Comparison of ENCODE assay signal across 16 cellular contexts in genomic region chr13:89029062-89029461, GRCh38.
DNase-seq lines count a peak whose midpoint lies in the region; ATAC-seq, FAIRE-seq and TF ChIP-seq lines count a peak whose summit lies in the region.
"Had no signal": no experiment of that assay in that cellular context is flagged by ENCODE, and none has a peak within 500 bp of the region (broad histone marks: within the 10 kb centered on the region; RNA-seq: fewer than 3 reads in every experiment).

No MANE protein-coding gene starts in this region.

- POLR2A ChIA-PET in activated CD4-positive, alpha-beta T cell treated with anti-CD3 and anti-CD28 coated beads for 36 hours (lab: Charles Lee) = no interaction called here
- POLR2A ChIA-PET in GM12878 (lab: Charles Lee) = no interaction called here

- no peak overlapping the region for H3K4me3 ChIP-seq in GM12878
- no peak overlapping the region for H3K4me3 ChIP-seq in prostate gland
- H3K4me3 ChIP-seq: BLaER1 treated with 17β-estradiol and CSF1 and Interleukin-3, amounts not matched to agents 10 nM and 100 nM had no signal

- H3K36me3 ChIP-seq in GM12878 (ENCODE audit: control insufficient read depth in 2 of 2, insufficient read depth in 2 of 2, low read length in 1 of 2) = no peaks in the 10 kb centered on the region
- H3K36me3 ChIP-seq in prostate gland = no peaks in the 10 kb centered on the region

- peaks cover 2% of the 10 kb centered on the region for H3K36me3 Mint-ChIP-seq in activated CD4-positive, alpha-beta T cell treated with anti-CD3 and anti-CD28 coated beads for 36 hours (ENCODE audit: low read depth)
- H3K36me3 Mint-ChIP-seq in stimulated activated naive CD8-positive, alpha-beta T cell treated with anti-CD3 and anti-CD28 coated beads, Interleukin-15, Interleukin-2, amounts not matched to agents 100 ng/mL and 50 ng/mL, for 24 hours (ENCODE audit: low read depth) = no peaks in the 10 kb centered on the region

- 36% methylated on average over 2 of the region's 2 CpGs for WGBS in GM12878 (ENCODE audit: insufficient coverage, insufficient replicate concordance, low lambda C conversion rate, missing lambda C conversion rate)
- WGBS in prostate gland = 88% methylated on average over 2 of the region's 2 CpGs

- H3K27me3 ChIP-seq in GM12878 (replicated peaks in 1 of 2; ENCODE audit: control insufficient read depth in 2 of 2, insufficient read depth in 2 of 2, low read length in 1 of 2) (no peaks in the 10 kb centered on the region), prostate gland (replicated peaks; ENCODE audit: insufficient read depth) (no peaks in the 10 kb centered on the region)
- H3K27me3 ChIP-seq: BLaER1 treated with 17β-estradiol and CSF1 and Interleukin-3, amounts not matched to agents 10 nM and 100 nM had no signal

- H2AFZ ChIP-seq in GM12878 (ENCODE audit: control insufficient read depth, low read depth, low read length) = no peak overlapping the region

- intact Hi-C loops in activated CD4-positive, alpha-beta T cell treated with anti-CD3 and anti-CD28 coated beads for 36 hours (cut with DNase I, micrococcal nuclease) = loop anchor here in 1 of 2 experiments (10.0 kb wide), 1 partner anchor 104 kb away; no protein-coding TSS in a partner anchor
- intact Hi-C loops in GM12878 (cut with micrococcal nuclease; ENCODE audit: unreplicated experiment) = no loop called here
- intact Hi-C loops in prostate gland (cut with DNase I) = no loop called here

- TF ChIP-seq CTCF in GM12878 (IDR thresholded peaks at IDR 0.05 in 2 of 3, conservative IDR thresholded peaks at IDR 0.05 in 1 of 3; ENCODE audit: control insufficient read depth in 2 of 3, extremely low read depth in 1 of 3, insufficient read depth in 1 of 3, low read depth in 3 of 3, low read length in 3 of 3) = no peak
- no peak for TF ChIP-seq CTCF in prostate gland (IDR thresholded peaks at IDR 0.05)

- no peak for TF ChIP-seq RAD21 in GM12878 (IDR thresholded peaks at IDR 0.05; ENCODE audit: insufficient read depth, low read depth, low read length)

- ATAC-seq in activated CD4-positive, alpha-beta T cell treated with anti-CD3 and anti-CD28 coated beads for 36 hours = peak; percentile 77
- ATAC-seq in stimulated activated naive CD8-positive, alpha-beta T cell treated with anti-CD3 and anti-CD28 coated beads, Interleukin-15, Interleukin-2, amounts not matched to agents 100 U/mL and 50 U/mL, for 24 hours = no peak
- no peak for ATAC-seq in GM12878

- H3K4me3 Mint-ChIP-seq in activated CD4-positive, alpha-beta T cell treated with anti-CD3 and anti-CD28 coated beads for 36 hours = no peak overlapping the region
- no peak overlapping the region for H3K4me3 Mint-ChIP-seq in stimulated activated naive CD8-positive, alpha-beta T cell treated with anti-CD3 and anti-CD28 coated beads, Interleukin-15, Interleukin-2, amounts not matched to agents 100 ng/mL and 50 ng/mL, for 24 hours

- RAD21 ChIA-PET in GM12878 (lab: Charles Lee; ENCODE audit: unreplicated experiment) = no interaction called here

- peaks cover 24% of the 10 kb centered on the region for H3K9me3 Mint-ChIP-seq in activated CD4-positive, alpha-beta T cell treated with anti-CD3 and anti-CD28 coated beads for 36 hours (ENCODE audit: low read depth)
- peaks cover 35% of the 10 kb centered on the region for H3K9me3 Mint-ChIP-seq in stimulated activated naive CD8-positive, alpha-beta T cell treated with anti-CD3 and anti-CD28 coated beads, Interleukin-15, Interleukin-2, amounts not matched to agents 100 ng/mL and 50 ng/mL, for 24 hours

- in situ Hi-C loops in GM12878 (cut with MboI) = no loop called here

- SMC1A ChIA-PET in GM12878 (lab: Charles Lee; ENCODE audit: uncharacterized antibody, unreplicated experiment) = interaction anchor here (1.0 kb wide), 1 partner anchor 38 kb away, joined by 3 read pairs; no protein-coding TSS in a partner anchor

- H3K27ac ChIP-seq in GM12878 (ENCODE audit: control insufficient read depth, insufficient read depth) = no peak overlapping the region
- no peak overlapping the region for H3K27ac ChIP-seq in prostate gland

- H3K79me2 ChIP-seq in GM12878 (ENCODE audit: control insufficient read depth, insufficient read depth, low read length) = no peaks in the 10 kb centered on the region

- FAIRE-seq in GM12878 (lab: Jason Lieb, UNC) = no peak

- H3K27me3 Mint-ChIP-seq in activated CD4-positive, alpha-beta T cell treated with anti-CD3 and anti-CD28 coated beads for 36 hours = no peaks in the 10 kb centered on the region
- no peaks in the 10 kb centered on the region for H3K27me3 Mint-ChIP-seq in stimulated activated naive CD8-positive, alpha-beta T cell treated with anti-CD3 and anti-CD28 coated beads, Interleukin-15, Interleukin-2, amounts not matched to agents 100 ng/mL and 50 ng/mL, for 24 hours

- H3K9me3 ChIP-seq in GM12878 (replicated peaks; ENCODE audit: control insufficient read depth, insufficient read depth, low read length) = no peaks in the 10 kb centered on the region
- H3K9me3 ChIP-seq in prostate gland = no peaks in the 10 kb centered on the region

- no peaks in the 10 kb centered on the region for H3K4me1 ChIP-seq in GM12878 (ENCODE audit: control insufficient read depth, insufficient read depth, low read length)
- H3K4me1 ChIP-seq in prostate gland (replicated peaks) = no peaks in the 10 kb centered on the region

- BruUV-seq in GM12878 (replicated peaks; lab: Mats Ljungman, UMichigan) = no TSS peak

- no peak for TF ChIP-seq EP300 in GM12878 (IDR thresholded peaks at IDR 0.05; ENCODE audit: borderline replicate concordance in 1 of 2, control insufficient read depth in 1 of 2, low read depth in 2 of 2, low read length in 2 of 2)

- no peaks in the 10 kb centered on the region for H4K20me1 ChIP-seq in GM12878 (ENCODE audit: control insufficient read depth, insufficient read depth)
- H4K20me1 ChIP-seq: BLaER1 treated with 17β-estradiol and CSF1 and Interleukin-3, amounts not matched to agents 10 nM and 100 nM had no signal

- no peak overlapping the region for H3K4me2 ChIP-seq in GM12878 (ENCODE audit: control insufficient read depth, insufficient read depth)

- CTCF ChIA-PET in activated CD4-positive, alpha-beta T cell treated with anti-CD3 and anti-CD28 coated beads for 36 hours (lab: Charles Lee) = no interaction called here
- CTCF ChIA-PET in GM12878 (lab: Yijun Ruan, JAX) = no interaction called here

- no peak for TF ChIP-seq POLR2A in GM12878 (IDR thresholded peaks at IDR 0.05; ENCODE audit: low read depth, low read length)
- no peak for TF ChIP-seq POLR2A in prostate gland (IDR thresholded peaks at IDR 0.05)

- peak; percentile 43 for DNase-seq in activated CD4-positive, alpha-beta T cell treated with anti-CD3 and anti-CD28 coated beads for 36 hours
- no peak for DNase-seq in activated CD4-positive, alpha-beta T cell treated with anti-CD3 and anti-CD28 coated beads, Interleukin-2, amount 50 U/mL, for 1 hour
- DNase-seq in stimulated activated naive CD8-positive, alpha-beta T cell treated with anti-CD3 and anti-CD28 coated beads, Interleukin-15, Interleukin-2, amounts not matched to agents 100 U/mL and 50 U/mL, for 24 hours = no peak
- DNase-seq in GM12878 (ENCODE audit: low read depth, low spot score) = no peak
- no peak for DNase-seq in midbrain (lab: John Stamatoyannopoulos, UW)
- DNase-seq in GDM1 (lab: John Stamatoyannopoulos, UW) = no peak
- DNase-seq in prostate gland (ENCODE audit: low spot score) = no peak
- DNase-seq: H7; KG1; NCI-H1092; NCI-H1694 treated with DMSO at 0.1 percent for 48 hours; NCI-H345; NCI-H69; NK-92 treated with Interleukin-12 subunit alpha and Interleukin-12 subunit beta, amount 100 ng/mL, for 24 hours had no signal

- peaks cover 17% of the 10 kb centered on the region for H3K4me1 Mint-ChIP-seq in activated CD4-positive, alpha-beta T cell treated with anti-CD3 and anti-CD28 coated beads for 36 hours
- H3K4me1 Mint-ChIP-seq in stimulated activated naive CD8-positive, alpha-beta T cell treated with anti-CD3 and anti-CD28 coated beads, Interleukin-15, Interleukin-2, amounts not matched to agents 100 ng/mL and 50 ng/mL, for 24 hours (ENCODE audit: low read depth) = peaks cover 11% of the 10 kb centered on the region

- H3K9ac ChIP-seq in GM12878 (ENCODE audit: control insufficient read depth, insufficient read depth, low read length) = no peak overlapping the region
- H3K9ac ChIP-seq: BLaER1 treated with 17β-estradiol and CSF1 and Interleukin-3, amounts not matched to agents 10 nM and 100 nM had no signal

- peak overlapping the region; percentile 38 for H3K27ac Mint-ChIP-seq in activated CD4-positive, alpha-beta T cell treated with anti-CD3 and anti-CD28 coated beads for 36 hours
- H3K27ac Mint-ChIP-seq in stimulated activated naive CD8-positive, alpha-beta T cell treated with anti-CD3 and anti-CD28 coated beads, Interleukin-15, Interleukin-2, amounts not matched to agents 100 ng/mL and 50 ng/mL, for 24 hours = peak overlapping the region; percentile 22

TF ChIP-seq in GM12878, 131 proteins besides CTCF, POLR2A, EP300 and RAD21 (continues in another document):
- TF ChIP-seq IKZF1 (conservative IDR thresholded peaks at IDR 0.05) = 0 out of 2 replicates have a peak, but pooled peaks have one; percentile 27
- peak; percentile 71 for TF ChIP-seq MEF2B (IDR thresholded peaks at IDR 0.05; ENCODE audit: partially characterized antibody, poor library complexity, severe bottlenecking)
